1 cellular context compared by ENCODE assay signal in genomic region chr1:41698916-41699860, GRCh38.
A peak's percentile ranks its signal among the peaks of the same experiment; 100 is the strongest.
TF ChIP-seq lines count a peak whose summit lies in the region.

No MANE protein-coding gene starts in this region.

TF ChIP-seq in GM12878, 131 proteins besides CTCF, POLR2A, EP300 and RAD21 (continued from another document and continues in another):
- TF ChIP-seq ZBTB33 (IDR thresholded peaks at IDR 0.05): no peak
- no peak for TF ChIP-seq SREBF2 (IDR thresholded peaks at IDR 0.05; ENCODE audit: low read length)
- TF ChIP-seq JUND (IDR thresholded peaks at IDR 0.05; ENCODE audit: low read depth, low read length): peak; percentile 41; the same call in 1 of the 2 replicates
- TF ChIP-seq TBL1XR1 (IDR thresholded peaks at IDR 0.05; ENCODE audit: low read depth, low read length): no peak
- 0 out of 2 replicates have a peak, but pooled peaks have one; percentile 53 for TF ChIP-seq ZNF592 (IDR thresholded peaks at IDR 0.05)
- no peak for TF ChIP-seq SMAD5 (IDR thresholded peaks at IDR 0.05; ENCODE audit: low read depth)
- TF ChIP-seq PBX3 (IDR thresholded peaks at IDR 0.05; ENCODE audit: insufficient replicate concordance, low read depth, low read length): peak; percentile 77
- TF ChIP-seq NRF1 (conservative IDR thresholded peaks at IDR 0.05; ENCODE audit: low read depth, low read length): no peak
- no peak for TF ChIP-seq BRCA1 (IDR thresholded peaks at IDR 0.05; ENCODE audit: low read depth, low read length)
- 0 out of 2 replicates have a peak, but pooled peaks have one; percentile 9 for TF ChIP-seq CREB1 (IDR thresholded peaks at IDR 0.05; ENCODE audit: low read depth)
- no peak for TF ChIP-seq TAF1 (IDR thresholded peaks at IDR 0.05; ENCODE audit: borderline replicate concordance, low read depth, low read length)
- no peak for TF ChIP-seq RFX5 (IDR thresholded peaks at IDR 0.05; ENCODE audit: low read depth, low read length)
- no peak for TF ChIP-seq MEF2A (IDR thresholded peaks at IDR 0.05; ENCODE audit: insufficient read depth, low read depth, low read length)
- no peak for TF ChIP-seq E2F4 (IDR thresholded peaks at IDR 0.05; ENCODE audit: low read depth, low read length)
- no peak for TF ChIP-seq REST (IDR thresholded peaks at IDR 0.05; ENCODE audit: low read depth, low read length)
- no peak for TF ChIP-seq SIN3A (IDR thresholded peaks at IDR 0.05; ENCODE audit: low read depth, low read length)
- 0 out of 2 replicates have a peak, but pooled peaks have one; percentile 8 for TF ChIP-seq MLLT1 (IDR thresholded peaks at IDR 0.05)
- no peak for TF ChIP-seq ELK1 (IDR thresholded peaks at IDR 0.05; ENCODE audit: low read depth, low read length)
- peak; percentile 62 for TF ChIP-seq MTA2 (IDR thresholded peaks at IDR 0.05; ENCODE audit: low read depth)
- TF ChIP-seq USF2 (IDR thresholded peaks at IDR 0.05; ENCODE audit: borderline replicate concordance, low read depth, low read length): peak; percentile 77
- peak; percentile 59 for TF ChIP-seq MEF2B (IDR thresholded peaks at IDR 0.05; ENCODE audit: partially characterized antibody, poor library complexity, severe bottlenecking)
- no peak for TF ChIP-seq MYB (IDR thresholded peaks at IDR 0.05; ENCODE audit: borderline replicate concordance, low read depth, low read length)
- TF ChIP-seq IRF3 (IDR thresholded peaks at IDR 0.05): no peak
- peak; percentile 80 for TF ChIP-seq GATAD2B (conservative IDR thresholded peaks at IDR 0.05; ENCODE audit: low read depth)
- peak; percentile 69 for TF ChIP-seq BCL3 (IDR thresholded peaks at IDR 0.05; ENCODE audit: borderline replicate concordance, insufficient read depth, low read depth, low read length, poor library complexity, severe bottlenecking)
- no peak; the same call in 1 of the 2 replicates for TF ChIP-seq NFIC (IDR thresholded peaks at IDR 0.05; ENCODE audit: low read depth, low read length)
- TF ChIP-seq CBFB (IDR thresholded peaks at IDR 0.05; ENCODE audit: low read depth): no peak
- no peak for TF ChIP-seq ESRRA (IDR thresholded peaks at IDR 0.05; ENCODE audit: low read length)
- TF ChIP-seq ZZZ3 (IDR thresholded peaks at IDR 0.05; ENCODE audit: control insufficient read depth, insufficient read length, low read depth): no peak
- no peak for TF ChIP-seq MTA3 (IDR thresholded peaks at IDR 0.05; ENCODE audit: borderline replicate concordance, low read length)
- TF ChIP-seq PAX5 (IDR thresholded peaks at IDR 0.05; ENCODE audit: borderline replicate concordance, low read depth, low read length): no peak; the same call in 1 of the 2 replicates
- TF ChIP-seq USF1 (IDR thresholded peaks at IDR 0.05; ENCODE audit: borderline replicate concordance, extremely low read length, insufficient read depth, low read depth, low read length): peak; percentile 90
- TF ChIP-seq MAX (IDR thresholded peaks at IDR 0.05; ENCODE audit: low read depth, low read length): peak; percentile 94
- no peak for TF ChIP-seq CBX5 (IDR thresholded peaks at IDR 0.05; ENCODE audit: low read depth)
- TF ChIP-seq ZBED1 (IDR thresholded peaks at IDR 0.05; ENCODE audit: borderline replicate concordance): no peak
- TF ChIP-seq IKZF1 (conservative IDR thresholded peaks at IDR 0.05): peak; percentile 59
